Comparison of ENCODE assay signal across 8 cellular contexts in the genomic region with DNA sequence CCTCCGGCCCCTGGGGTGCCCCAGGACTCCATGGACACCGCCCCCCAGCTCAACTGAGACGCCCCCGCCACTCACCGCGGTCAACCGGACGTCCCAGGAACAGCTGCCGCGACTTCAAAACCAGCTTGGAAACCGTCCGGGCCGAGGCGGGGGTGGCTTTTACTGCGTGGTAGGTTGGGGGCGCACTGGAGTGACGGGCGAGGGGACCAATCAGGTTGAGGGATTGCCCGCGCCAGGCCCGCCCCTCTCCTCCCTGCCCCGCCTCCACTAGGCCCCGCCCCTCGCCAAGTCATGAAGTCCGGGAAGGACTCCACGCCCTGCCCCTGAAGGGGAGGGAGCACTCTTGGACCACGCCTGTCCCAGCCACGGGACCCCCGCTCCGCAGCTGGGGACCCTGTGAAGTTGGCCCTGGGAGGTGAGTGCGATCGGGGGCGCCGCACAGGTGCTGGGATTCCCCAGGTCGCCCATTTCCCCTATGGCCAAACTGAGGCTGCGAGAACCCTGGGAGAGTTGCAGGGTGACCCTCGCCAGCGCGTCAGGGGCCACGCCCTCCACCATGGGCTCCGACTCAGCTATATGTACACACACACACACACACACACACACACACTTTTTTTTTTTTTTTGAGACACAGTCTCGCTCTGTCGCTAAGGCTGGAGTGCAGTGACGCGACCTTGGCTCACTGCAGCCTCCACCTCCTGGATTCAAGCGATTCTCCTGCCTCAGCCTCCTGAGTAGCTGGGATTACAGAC. TPM values are rescaled to one million over a fixed set of nuclear protein-coding genes. Genes with fewer than 3 reads are reported as not detected.
A peak's percentile ranks its signal among the peaks of the same experiment; 100 is the strongest.
DNase-seq lines count a peak whose midpoint lies in the region; ATAC-seq and TF ChIP-seq lines count a peak whose summit lies in the region.

A gene with protein sequence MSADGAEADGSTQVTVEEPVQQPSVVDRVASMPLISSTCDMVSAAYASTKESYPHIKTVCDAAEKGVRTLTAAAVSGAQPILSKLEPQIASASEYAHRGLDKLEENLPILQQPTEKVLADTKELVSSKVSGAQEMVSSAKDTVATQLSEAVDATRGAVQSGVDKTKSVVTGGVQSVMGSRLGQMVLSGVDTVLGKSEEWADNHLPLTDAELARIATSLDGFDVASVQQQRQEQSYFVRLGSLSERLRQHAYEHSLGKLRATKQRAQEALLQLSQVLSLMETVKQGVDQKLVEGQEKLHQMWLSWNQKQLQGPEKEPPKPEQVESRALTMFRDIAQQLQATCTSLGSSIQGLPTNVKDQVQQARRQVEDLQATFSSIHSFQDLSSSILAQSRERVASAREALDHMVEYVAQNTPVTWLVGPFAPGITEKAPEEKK (minus strand): TSS at position 134 of the 752 bp plus-strand sequence. CDS start 6,273 bp downstream, outside the sequence.

- POLR2A ChIA-PET in AG04450 (lab: Yijun Ruan, JAX), result interaction anchor here (0.5 to 1.7 kb wide), 14 partner anchors 10 to 650 kb away, joined by 3 to 11 read pairs (median 4); a partner anchor contains a TSS

- peak; percentile 43 for TF ChIP-seq POLR2A in GM18526 (IDR thresholded peaks at IDR 0.05; ENCODE audit: extremely low read depth, insufficient read length)

- H3K4me3 ChIP-seq in AG04450 (ENCODE audit: low read depth, low read length), result peak within 1 kb of the TSS; percentile 89
- peak within 1 kb of the TSS; percentile 78 for H3K4me3 ChIP-seq in mononuclear cell (ENCODE audit: low read length)

- peak; percentile 74 for ATAC-seq in HG03159 (IDR thresholded peaks at IDR 0.05; ENCODE audit: unreplicated experiment)

- TF ChIP-seq CTCF in AG04450 (IDR thresholded peaks at IDR 0.05; ENCODE audit: low read depth, low read length), result no peak

- H3K4me1 ChIP-seq in mononuclear cell (ENCODE audit: insufficient read depth, low read length), result peaks cover 47% of the 10 kb centered on the region

- H3K27me3 ChIP-seq in AG04450 (ENCODE audit: control insufficient read depth, insufficient read depth, low read length), result no peaks in the 10 kb centered on the region
- no peaks in the 10 kb centered on the region for H3K27me3 ChIP-seq in mononuclear cell (ENCODE audit: insufficient read depth, low read length)

- CTCF ChIA-PET in AG04450 (lab: Charles Lee), result interaction anchor here (0.6 to 3.8 kb wide), 5 partner anchors 15 to 162 kb away, joined by 3 to 22 read pairs (median 7); no protein-coding TSS in a partner anchor

- DNase-seq in AG04450 (ENCODE audit: low read depth, low spot score) (peak; percentile 92), OCI-M1 (lab: John Stamatoyannopoulos, UW) (peak; percentile 99), activated T-cell treated with anti-CD3 and anti-CD28 coated beads for 1 hour (ENCODE audit: low read depth) (peak; percentile 92), epidermal melanocyte (ENCODE audit: insufficient read length, low spot score) (peak; percentile 97)
- peak; percentile 78 to 81 for DNase-seq in stimulated activated CD8-positive, alpha-beta memory T cell treated with anti-CD3 and anti-CD28 coated beads, Interleukin-2, amount 100 ng/mL, for 1 hour (ENCODE audit: low read depth in 2 of 2)

- H3K9me3 ChIP-seq in AG04450 (ENCODE audit: control insufficient read depth, insufficient read depth, low read length) (no peaks in the 10 kb centered on the region; the same call in 1 of the 2 replicates), mononuclear cell (ENCODE audit: low read depth, low read length) (no peaks in the 10 kb centered on the region)

- peak within 1 kb of the TSS; percentile 70 for H3K27ac ChIP-seq in AG04450 (ENCODE audit: low read depth, low read length)

RNA-seq across cellular contexts. Expression of the gene that starts here (rescaled TPM):
- 103 and 125 TPM in 2 replicates for polyA plus RNA-seq in AG04450 (2011; rRNA removed)
- polyA minus RNA-seq in AG04450 (2011; rRNA and poly(A)+ RNA removed), result 82.2 and 114 TPM in 2 replicates
- total RNA-seq in mononuclear cell, result 44.1 TPM

Comparison
In these comparisons a context has a peak if more than half of its experiments do, and no peak if none do; other contexts are left out.
1. Peak in every context shown above with its lines: DNase-seq, ATAC-seq, H3K4me3 ChIP-seq and H3K27ac ChIP-seq.